ENCODE assay signal across 12 cellular contexts in the genomic region with DNA sequence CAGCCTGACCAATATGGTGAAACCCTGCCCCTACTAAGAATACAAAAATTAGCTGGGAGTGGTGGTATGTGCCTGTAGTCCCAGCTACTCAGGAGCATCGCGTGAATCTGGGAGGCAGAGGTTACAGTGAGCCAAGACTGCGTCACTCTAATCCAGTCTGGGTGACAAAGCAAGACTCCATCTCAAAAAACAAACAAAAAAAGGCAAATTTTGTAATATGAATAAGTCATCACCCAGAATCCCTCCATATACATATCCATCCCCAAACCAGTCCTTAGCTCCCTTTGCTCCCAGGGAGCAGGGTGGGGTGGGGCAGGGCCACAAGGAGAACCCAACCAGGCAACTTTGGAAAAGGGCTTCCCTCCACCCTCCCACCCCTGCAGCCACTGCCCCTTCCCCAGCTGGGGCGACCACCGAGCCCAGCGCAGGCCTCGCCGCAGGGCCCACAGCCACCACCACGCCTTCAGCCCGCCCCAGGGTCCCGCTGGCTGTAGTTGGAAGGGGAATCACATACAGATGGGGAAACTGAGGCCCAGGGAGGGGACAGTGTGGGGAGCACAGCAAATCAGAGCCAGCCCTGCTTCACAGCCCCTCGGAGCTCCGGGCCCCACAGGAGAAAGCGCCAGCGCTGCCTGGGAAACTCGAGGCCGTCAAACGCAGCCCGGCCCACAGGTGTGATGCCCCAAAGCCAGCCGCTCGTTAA. TPM values are rescaled to one million over a fixed set of nuclear protein-coding genes. Genes with fewer than 3 reads are reported as not detected.
DNase-seq lines count a peak whose midpoint lies in the region; ATAC-seq, FAIRE-seq and TF ChIP-seq lines count a peak whose summit lies in the region.
"Had no signal": no experiment of that assay in that cellular context is flagged by ENCODE, and none has a peak within 500 bp of the region (broad histone marks: within the 10 kb centered on the region; RNA-seq: fewer than 3 reads in every experiment).

No MANE protein-coding gene starts in this region.

- no peaks in the 10 kb centered on the region for H3K27me3 Mint-ChIP-seq in CD4-positive, CD25-positive, alpha-beta regulatory T cell
- H3K27me3 Mint-ChIP-seq: progenitor cell of endocrine pancreas had no signal

- H2BK12ac ChIP-seq in neuronal stem cell (ENCODE audit: low read length) = no peak overlapping the region

- no peak for TF ChIP-seq CTCF in colonic mucosa (IDR thresholded peaks at IDR 0.05)
- no peak for TF ChIP-seq CTCF in pancreas (IDR thresholded peaks at IDR 0.05)

- no peak overlapping the region for H4K8ac ChIP-seq in neuronal stem cell (ENCODE audit: low read depth, low read length)

- no peak overlapping the region for H2BK5ac ChIP-seq in neuronal stem cell (ENCODE audit: low read length)

- H3K27ac ChIP-seq in CD4-positive, CD25-positive, alpha-beta regulatory T cell (ENCODE audit: insufficient read depth, low read length, poor library complexity, severe bottlenecking) = peak overlapping the region; percentile 83
- H3K27ac ChIP-seq in colonic mucosa (peak overlapping the region; percentile 94), neuronal stem cell (replicated peaks; ENCODE audit: low read length) (no peak overlapping the region), pancreas (peak overlapping the region in 2 of 4 donors; percentile 88 to 93)

- H2BK120ac ChIP-seq in neuronal stem cell (ENCODE audit: low read depth, low read length) = no peak overlapping the region

- H3K9me3 Mint-ChIP-seq in CD4-positive, CD25-positive, alpha-beta regulatory T cell = no peaks in the 10 kb centered on the region

- no peak for DNase-seq in CD4-positive, CD25-positive, alpha-beta regulatory T cell
- peak; percentile 41 for DNase-seq in LHCN-M2 (ENCODE audit: low read depth)
- DNase-seq in colonic mucosa = no peak
- DNase-seq in neuronal stem cell (ENCODE audit: low spot score) = no peak
- no peak for DNase-seq in pancreas
- DNase-seq in SKM-1 treated with dmso at 0.1 percent for 144 hours (lab: John Stamatoyannopoulos, UW; ENCODE audit: unreplicated experiment) = no peak
- DNase-seq in central memory CD4-positive, alpha-beta T cell = no peak
- DNase-seq: DMS53; effector CD8-positive, alpha-beta T cell; kidney glomerular epithelial cell had no signal

- H2BK15ac ChIP-seq in neuronal stem cell (ENCODE audit: low read length) = no peak overlapping the region

- H3K4me1 ChIP-seq in CD4-positive, CD25-positive, alpha-beta regulatory T cell (ENCODE audit: control insufficient read depth, insufficient read depth, low read length, poor library complexity, severe bottlenecking) = peaks cover 86% of the 10 kb centered on the region
- H3K4me1 ChIP-seq in colonic mucosa = peaks cover 50% of the 10 kb centered on the region
- H3K4me1 ChIP-seq in neuronal stem cell (ENCODE audit: control insufficient read depth in 2 of 2, insufficient read depth in 1 of 2, low read depth in 1 of 2, low read length in 2 of 2) = peaks cover 12 to 31% of the 10 kb centered on the region in 2 donors
- peaks cover 7 to 25% (median 10%) of the 10 kb centered on the region in 3 donors for H3K4me1 ChIP-seq in pancreas

- H3K14ac ChIP-seq in neuronal stem cell (ENCODE audit: low read length) = no peak overlapping the region

- H2AFZ ChIP-seq in neuronal stem cell (ENCODE audit: low read length) = no peak overlapping the region

- FAIRE-seq in pancreas (lab: Jason Lieb, UNC) = no peak

- no peaks in the 10 kb centered on the region for H3K36me3 Mint-ChIP-seq in CD4-positive, CD25-positive, alpha-beta regulatory T cell

- no CpG with 5 or more reads among the region's 21 CpGs for WGBS in neuronal stem cell (ENCODE audit: extremely low coverage in 2 of 2, insufficient read length in 2 of 2, insufficient replicate concordance in 1 of 2), 2 donors
- WGBS in pancreas, 2 donors = 91% methylated on average over 21 of the region's 21 CpGs

- no peaks in the 10 kb centered on the region for H3K9me3 ChIP-seq in CD4-positive, CD25-positive, alpha-beta regulatory T cell (ENCODE audit: control insufficient read depth in 2 of 2, low read length in 2 of 2)
- H3K9me3 ChIP-seq in colonic mucosa (no peaks in the 10 kb centered on the region), neuronal stem cell (replicated peaks in 1 of 2; ENCODE audit: control insufficient read depth in 2 of 2, insufficient read depth in 1 of 2, low read depth in 1 of 2, low read length in 2 of 2) (no peaks in the 10 kb centered on the region), pancreas (no peaks in the 10 kb centered on the region)

- H3K27ac Mint-ChIP-seq in CD4-positive, CD25-positive, alpha-beta regulatory T cell = peak overlapping the region in 2 of 3 donors; percentile 99

- H3K23ac ChIP-seq in neuronal stem cell (ENCODE audit: low read depth, low read length, poor library complexity) = no peak overlapping the region

- H3K36me3 ChIP-seq in CD4-positive, CD25-positive, alpha-beta regulatory T cell (ENCODE audit: control insufficient read depth, insufficient read depth, low read length) = peaks cover 6% of the 10 kb centered on the region
- H3K36me3 ChIP-seq in colonic mucosa (no peaks in the 10 kb centered on the region), neuronal stem cell (replicated peaks in 1 of 2; ENCODE audit: control insufficient read depth in 2 of 2, insufficient read depth in 2 of 2, low read length in 2 of 2) (peaks cover 45 to 78% of the 10 kb centered on the region in 2 donors), pancreas (peaks cover 0 to 9% (median 0%) of the 10 kb centered on the region in 3 donors)

- no peak overlapping the region for H2AK5ac ChIP-seq in neuronal stem cell (ENCODE audit: low read depth, low read length)

- no peaks in the 10 kb centered on the region for H3K27me3 ChIP-seq in CD4-positive, CD25-positive, alpha-beta regulatory T cell (ENCODE audit: control insufficient read depth, insufficient read depth, low read length)
- H3K27me3 ChIP-seq in colonic mucosa (no peaks in the 10 kb centered on the region), neuronal stem cell (ENCODE audit: control insufficient read depth in 3 of 3, insufficient read depth in 3 of 3, low read depth in 1 of 3, low read length in 3 of 3) (no peaks in the 10 kb centered on the region), pancreas (no peaks in the 10 kb centered on the region)

- H3K4me2 ChIP-seq in neuronal stem cell (ENCODE audit: insufficient read depth, low read length, poor library complexity, severe bottlenecking) = no peak overlapping the region

- H3K4me3 ChIP-seq in CD4-positive, CD25-positive, alpha-beta regulatory T cell (ENCODE audit: low read depth, low read length) = peak overlapping the region; percentile 51
- H3K4me3 ChIP-seq in colonic mucosa (no peak overlapping the region), neuronal stem cell (ENCODE audit: low read length in 2 of 2) (no peak overlapping the region), pancreas (no peak overlapping the region)

- peak overlapping the region; percentile 63 for H3K18ac ChIP-seq in neuronal stem cell (ENCODE audit: low read length)

- intact Hi-C loops in colonic mucosa (cut with DNase I) = no loop called here
- intact Hi-C loops in pancreas (cut with DNase I) = loop anchor here in 1 of 3 donors (5.0 kb wide), 1 partner anchor 89 kb away; no protein-coding TSS in a partner anchor

- peaks cover 58% of the 10 kb centered on the region for H3K79me1 ChIP-seq in neuronal stem cell (ENCODE audit: low read depth, low read length)

- H3K9ac ChIP-seq in colonic mucosa (ENCODE audit: low read depth in 2 of 2, low read length in 2 of 2) = peak overlapping the region; percentile 48 to 93
- no peak overlapping the region for H3K9ac ChIP-seq in neuronal stem cell (ENCODE audit: low read depth, low read length, poor library complexity)

- peaks cover 0 to 79% (median 38%) of the 10 kb centered on the region in 4 donors for H3K4me1 Mint-ChIP-seq in CD4-positive, CD25-positive, alpha-beta regulatory T cell

- no peak overlapping the region for H3K4ac ChIP-seq in neuronal stem cell (ENCODE audit: low read length)

- H4K91ac ChIP-seq in neuronal stem cell (ENCODE audit: low read depth, low read length, poor library complexity) = no peak overlapping the region

- peak overlapping the region in 3 of 4 donors; percentile 87 to 95 (median 90) for H3K4me3 Mint-ChIP-seq in CD4-positive, CD25-positive, alpha-beta regulatory T cell

- ATAC-seq in CD4-positive, CD25-positive, alpha-beta regulatory T cell (ENCODE audit: low read depth in 2 of 2) = no peak
- ATAC-seq in pancreas = no peak
- ATAC-seq in HG03196 (IDR thresholded peaks at IDR 0.05; ENCODE audit: unreplicated experiment) = no peak

RNA-seq across cellular contexts. Expression of a gene that starts 7.8 kb away (rescaled TPM):
- total RNA-seq in CD4-positive, CD25-positive, alpha-beta regulatory T cell = 52.3 TPM
- 1 to 10 TPM; 1.2 to 1.7 (median 1.5) TPM for polyA plus RNA-seq in CD4-positive, CD25-positive, alpha-beta regulatory T cell
- total RNA-seq in LHCN-M2 (2014; rRNA removed) = 9.1 and 10.8 TPM in 2 replicates
- 3.7 TPM for polyA plus RNA-seq in LHCN-M2 (2012)
- 10 to 100 TPM; 49.3 to 99.4 TPM for total RNA-seq in colonic mucosa
- polyA plus RNA-seq in neuronal stem cell (2013, experiment 1 of 2) = 32.9 TPM
- polyA plus RNA-seq in neuronal stem cell (2013, experiment 2 of 2) = 33.2 TPM
- 10 to 100 TPM; 19.6 to 39.8 (median 25.6) TPM for total RNA-seq in pancreas
- polyA plus RNA-seq in pancreas = 10 to 100 TPM in 1 of 2 donors, 1 to 10 TPM in 1; 9.3 to 20.1 TPM

RNA-seq across cellular contexts. Expression of a gene that starts 55.2 kb away (rescaled TPM):
- 74.4 TPM for total RNA-seq in CD4-positive, CD25-positive, alpha-beta regulatory T cell
- polyA plus RNA-seq in CD4-positive, CD25-positive, alpha-beta regulatory T cell = 10 to 100 TPM; 17.7 to 22.7 (median 21.1) TPM
- 25.5 and 28.9 TPM in 2 replicates for total RNA-seq in LHCN-M2 (2014; rRNA removed)
- 35.2 TPM for polyA plus RNA-seq in LHCN-M2 (2012)
- total RNA-seq in colonic mucosa = 100 to 1,000 TPM in 1 of 2 donors, 10 to 100 TPM in 1; 66.2 to 104 TPM
- polyA plus RNA-seq in neuronal stem cell (2013, experiment 1 of 2) = 14.7 TPM
- 15.9 TPM for polyA plus RNA-seq in neuronal stem cell (2013, experiment 2 of 2)
- total RNA-seq in pancreas = 10 to 100 TPM; 32.1 to 46.6 (median 39.5) TPM
- 10 to 100 TPM; 49.7 to 66.9 TPM for polyA plus RNA-seq in pancreas
